ENCODE assay signal across 24 cellular contexts in genomic region chr2:26619096-26619495, GRCh38. TPM values are rescaled to one million over a fixed set of nuclear protein-coding genes. Genes with fewer than 3 reads are reported as not detected.
"Had no signal": no experiment of that assay in that cellular context is flagged by ENCODE, and none has a peak within 500 bp of the region (broad histone marks: within the 10 kb centered on the region; RNA-seq: fewer than 3 reads in every experiment).

No MANE protein-coding gene starts in this region.

- H3K4me1 ChIP-seq: gastrocnemius medialis had no signal

- DNase-seq: cortex of kidney; effector memory CD4-positive, alpha-beta T cell; heart right ventricle; hypothalamus; kidney glomerular epithelial cell; naive thymus-derived CD4-positive, alpha-beta T cell; nephron progenitor cell; small intestine; stimulated activated CD4-positive, alpha-beta T cell treated with anti-CD3 and anti-CD28 coated beads, Interleukin-4, amount 100 ng/mL, for 24 hours; stimulated activated naive CD8-positive, alpha-beta T cell treated with anti-CD3 and anti-CD28 coated beads, Interleukin-15, amount 100 ng/mL, for 72 hours had no signal

- H3K4me3 Mint-ChIP-seq: central memory CD8-positive, alpha-beta T cell; memory B cell; stimulated activated memory B cell treated with anti-CD40 and anti-IgM and Interleukin-4, amounts not matched to agents 10 μg/mL and 1 μg/mL and 100 μg/mL, for 72 hours had no signal

- H3K27ac Mint-ChIP-seq: memory B cell; nephron progenitor cell; stimulated activated memory B cell treated with anti-CD40 and anti-IgM and Interleukin-4, amounts not matched to agents 10 μg/mL and 1 μg/mL and 100 μg/mL, for 72 hours had no signal

- H3K9me3 ChIP-seq: gastrocnemius medialis, neutrophil, testis had no signal

- ATAC-seq: gastrocnemius medialis; heart right ventricle; naive thymus-derived CD4-positive, alpha-beta T cell; stimulated activated memory B cell treated with anti-CD40 and anti-IgM and Interleukin-4, amounts not matched to agents 10 μg/mL and 1 μg/mL and 100 μg/mL, for 72 hours; stimulated activated naive CD8-positive, alpha-beta T cell treated with anti-CD3 and anti-CD28 coated beads, Interleukin-15, amount 100 ng/mL, for 72 hours had no signal

- H3K27me3 ChIP-seq: testis had no signal

- H3K9me3 Mint-ChIP-seq: central memory CD8-positive, alpha-beta T cell; stimulated activated naive CD8-positive, alpha-beta T cell treated with anti-CD3 and anti-CD28 coated beads, Interleukin-15, amount 100 ng/mL, for 72 hours had no signal

- H3K36me3 ChIP-seq: esophagus muscularis mucosa, gastrocnemius medialis, heart right ventricle, neutrophil, tibial nerve had no signal

- H3K4me3 ChIP-seq: esophagus muscularis mucosa, gastrocnemius medialis, heart right ventricle, testis, tibial nerve had no signal

- H3K4me1 Mint-ChIP-seq: central memory CD8-positive, alpha-beta T cell; memory B cell had no signal

- H3K27ac ChIP-seq: epithelial cell of prostate, esophagus muscularis mucosa, gastrocnemius medialis, heart right ventricle, neutrophil, testis, tibial nerve had no signal

- H3K36me3 Mint-ChIP-seq: memory B cell; stimulated activated memory B cell treated with anti-CD40 and anti-IgM and Interleukin-4, amounts not matched to agents 10 μg/mL and 1 μg/mL and 100 μg/mL, for 72 hours had no signal

RNA-seq across cellular contexts. Expression of gene CIB4, which starts 22.1 kb away (rescaled TPM):
- total RNA-seq: esophagus muscularis mucosa; fibroblast of villous mesenchyme; gastrocnemius medialis; heart right ventricle; lower leg skin; naive thymus-derived CD4-positive, alpha-beta T cell; osteoblast; pulmonary artery endothelial cell; tibial nerve; ureter had no signal
- polyA plus RNA-seq: heart right ventricle; naive thymus-derived CD4-positive, alpha-beta T cell; small intestine had no signal
